ENCODE assay signal across 19 cellular contexts in the genomic region with DNA sequence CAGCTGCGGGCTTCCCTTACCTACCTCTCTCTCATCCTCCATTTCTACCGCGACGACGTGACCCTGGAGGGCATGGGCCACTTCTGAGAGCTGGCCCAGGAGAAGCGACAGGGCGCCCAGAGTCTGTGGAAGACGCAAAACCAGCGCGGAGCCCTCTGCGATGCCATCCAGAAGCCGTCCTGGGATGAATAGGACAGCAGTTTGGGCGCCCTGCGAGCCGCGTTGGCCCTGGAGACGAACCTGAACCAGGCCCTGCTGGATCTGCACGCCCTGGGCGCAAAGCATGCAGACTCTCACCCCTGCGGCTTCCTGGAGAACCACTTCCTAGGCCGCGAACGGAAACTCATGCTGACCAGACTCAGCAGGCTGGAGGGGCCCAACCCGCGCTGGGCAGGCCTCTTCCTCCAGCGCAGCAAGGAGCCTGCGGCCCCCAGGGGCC. TPM values are rescaled to one million over a fixed set of nuclear protein-coding genes. Genes with fewer than 3 reads are reported as not detected.
"Had no signal": no experiment of that assay in that cellular context is flagged by ENCODE, and none has a peak within 500 bp of the region (broad histone marks: within the 10 kb centered on the region; RNA-seq: fewer than 3 reads in every experiment).

No MANE protein-coding gene starts in this region.

- ATAC-seq: gastrocnemius medialis, natural killer cell had no signal

- H3K4me3 ChIP-seq: coronary artery, esophagus muscularis mucosa, gastrocnemius medialis, lung, prostate gland, thyroid gland had no signal

- H3K27ac ChIP-seq: coronary artery, esophagus muscularis mucosa, gastrocnemius medialis, prostate gland, thyroid gland had no signal

- H3K27me3 ChIP-seq: esophagus muscularis mucosa, gastrocnemius medialis, thyroid gland had no signal

- H3K9me3 ChIP-seq: esophagus muscularis mucosa, gastrocnemius medialis, prostate gland, thyroid gland had no signal

- FAIRE-seq: astrocyte, bronchial epithelial cell, islet of Langerhans, TTC549, urothelium cell line had no signal

- DNase-seq: activated naive CD4-positive, alpha-beta T cell; activated T-cell treated with anti-CD3 and anti-CD28 coated beads, Interleukin-2, amount 50 U/mL, for 1 hour; gastrocnemius medialis; hypothalamus; natural killer cell; stimulated activated CD4-positive, alpha-beta T cell treated with anti-CD3 and anti-CD28 coated beads, Interleukin-4, amount 100 ng/mL, for 1 hour; stimulated activated naive CD4-positive, alpha-beta T cell treated with Interleukin-2 at 50 U/mL for 16 hours; T-helper 1 cell; thyroid gland had no signal

- H3K4me1 ChIP-seq: esophagus muscularis mucosa, gastrocnemius medialis, prostate gland, thyroid gland had no signal

- H3K36me3 ChIP-seq: esophagus muscularis mucosa, gastrocnemius medialis, prostate gland, thyroid gland had no signal

RNA-seq across cellular contexts. Expression of a gene that starts 52.7 kb away (rescaled TPM):
- total RNA-seq: esophagus muscularis mucosa, gastrocnemius medialis, lung, natural killer cell, osteocyte, thyroid gland had no signal
- polyA plus RNA-seq: lung had no signal
